In genomic region chr12:132614861-132615578, GRCh38 we compare ENCODE assay signal across 8 cellular contexts. TPM values are rescaled to one million over a fixed set of nuclear protein-coding genes. Genes with fewer than 3 reads are reported as not detected.
DNase-seq lines count a peak whose midpoint lies in the region; ATAC-seq and TF ChIP-seq lines count a peak whose summit lies in the region.

No MANE protein-coding gene starts in this region.

- TF ChIP-seq CTCF in GM12864 (IDR thresholded peaks at IDR 0.05; ENCODE audit: low read depth, low read length, missing control alignments) (peak; percentile 92), KMS-11 (conservative IDR thresholded peaks at IDR 0.05; ENCODE audit: low read depth, low read length) (peak; percentile 72), PC-9 (conservative IDR thresholded peaks at IDR 0.05) (peak; percentile 93), nephron (IDR thresholded peaks at IDR 0.05; ENCODE audit: unreplicated experiment in 3 of 3) (peak; percentile 78 to 87 (median 84))

- POLR2A ChIA-PET in PC-9 (lab: Charles Lee; ENCODE audit: unreplicated experiment): interaction anchor here (0.6 kb wide), 1 partner anchor 204 kb away, joined by 3 read pairs; no protein-coding TSS in a partner anchor

- no peaks in the 10 kb centered on the region for H3K9me2 ChIP-seq in PC-9 (ENCODE audit: insufficient read depth)

- no peak overlapping the region for H2AFZ ChIP-seq in KMS-11 (ENCODE audit: low read depth)
- H2AFZ ChIP-seq in PC-9: no peak overlapping the region

- H3K4me1 ChIP-seq in KMS-11 (ENCODE audit: low read depth, poor library complexity, severe bottlenecking) (no peaks in the 10 kb centered on the region), PC-9 (replicated peaks; ENCODE audit: insufficient read depth) (no peaks in the 10 kb centered on the region)

- intact Hi-C loops in PC-9 (cut with micrococcal nuclease; ENCODE audit: unreplicated experiment): loop anchor here (1.0 to 10.0 kb wide), 2 partner anchors 200 to 460 kb away; no protein-coding TSS in a partner anchor

- H3K27me3 ChIP-seq in KMS-11 (ENCODE audit: insufficient read depth, low read depth): no peaks in the 10 kb centered on the region; the same call in 1 of the 2 replicates
- peaks cover 45% of the 10 kb centered on the region for H3K27me3 ChIP-seq in PC-9 (ENCODE audit: insufficient read depth, low read depth)

- BruUV-seq in PC-9 (replicated peaks; lab: Mats Ljungman, UMichigan): no TSS peak

- H4K20me1 ChIP-seq in KMS-11 (ENCODE audit: insufficient read depth) (no peaks in the 10 kb centered on the region), PC-9 (ENCODE audit: insufficient read depth) (no peaks in the 10 kb centered on the region)

- peak overlapping the region; percentile 3 to 42 (median 25) for H3K4me3 Mint-ChIP-seq in nephron

- H3K27ac Mint-ChIP-seq in nephron: peak overlapping the region in 1 of 3 experiments; percentile 58

- no peak for ATAC-seq in GM21360 (IDR thresholded peaks at IDR 0.05; ENCODE audit: unreplicated experiment)

- H3K9ac ChIP-seq in KMS-11: no peak overlapping the region

- peaks cover 49% of the 10 kb centered on the region for H3K27me3 Mint-ChIP-seq in nephron (ENCODE audit: low read depth)

- H3K36me3 ChIP-seq in KMS-11 (ENCODE audit: insufficient read depth): no peaks in the 10 kb centered on the region
- no peaks in the 10 kb centered on the region for H3K36me3 ChIP-seq in PC-9 (ENCODE audit: low read depth)

- no peak overlapping the region for H3K4me3 ChIP-seq in GM12864 (ENCODE audit: low read depth, low read length)
- no peak overlapping the region for H3K4me3 ChIP-seq in KMS-11 (IDR thresholded peaks at IDR 0.05; ENCODE audit: insufficient read depth, low read depth, low read length)
- H3K4me3 ChIP-seq in PC-9: no peak overlapping the region

- no peaks in the 10 kb centered on the region for H3K79me2 ChIP-seq in KMS-11 (ENCODE audit: insufficient read depth, low read depth)
- no peaks in the 10 kb centered on the region for H3K79me2 ChIP-seq in PC-9 (ENCODE audit: low read depth)

- CTCF ChIA-PET in PC-9 (lab: Charles Lee): interaction anchor here (0.5 to 1.4 kb wide), 2 partner anchors 207 to 461 kb away, joined by 4 to 5 read pairs; no protein-coding TSS in a partner anchor

- peaks cover 7% of the 10 kb centered on the region for H3K36me3 Mint-ChIP-seq in nephron (ENCODE audit: low read depth)

- H3K4me2 ChIP-seq in KMS-11: no peak overlapping the region
- no peak overlapping the region for H3K4me2 ChIP-seq in PC-9

- H3K9me3 Mint-ChIP-seq in nephron: peaks cover 8% of the 10 kb centered on the region

- H3K4me1 Mint-ChIP-seq in nephron: peaks cover 18% of the 10 kb centered on the region

- H3F3A ChIP-seq in PC-9 (ENCODE audit: insufficient read depth, low read depth): peaks cover 8% of the 10 kb centered on the region; the same call in 1 of the 2 replicates

- H3K9me3 ChIP-seq in PC-9 (ENCODE audit: insufficient read depth, low read depth): peaks cover 7% of the 10 kb centered on the region

- DNase-seq in GM12864 (ENCODE audit: low read depth) (peak; percentile 43), PC-9 (peak; percentile 63 to 72), activated T-cell treated with anti-CD3 and anti-CD28 coated beads for 48 hours (ENCODE audit: low read depth) (peak; percentile 72), fibroblast of gingiva (ENCODE audit: low read depth) (peak; percentile 70)
- peak; percentile 68 for DNase-seq in stimulated activated naive CD4-positive, alpha-beta T cell treated with Interleukin-2 at 50 U/mL for 16 hours (lab: John Stamatoyannopoulos, UW)

- no peak overlapping the region for H3K27ac ChIP-seq in KMS-11
- H3K27ac ChIP-seq in PC-9: no peak overlapping the region

RNA-seq across cellular contexts. Expression of gene P2RX2, which starts 3.6 kb away (rescaled TPM):
- total RNA-seq in PC-9 (2021): not detected in 2 replicates

RNA-seq across cellular contexts. Expression of gene LRCOL1, which starts 4.6 kb away (rescaled TPM):
- total RNA-seq in PC-9 (2021): not detected in 2 replicates
